Comparison of ENCODE assay signal across 12 cellular contexts in the genomic region with DNA sequence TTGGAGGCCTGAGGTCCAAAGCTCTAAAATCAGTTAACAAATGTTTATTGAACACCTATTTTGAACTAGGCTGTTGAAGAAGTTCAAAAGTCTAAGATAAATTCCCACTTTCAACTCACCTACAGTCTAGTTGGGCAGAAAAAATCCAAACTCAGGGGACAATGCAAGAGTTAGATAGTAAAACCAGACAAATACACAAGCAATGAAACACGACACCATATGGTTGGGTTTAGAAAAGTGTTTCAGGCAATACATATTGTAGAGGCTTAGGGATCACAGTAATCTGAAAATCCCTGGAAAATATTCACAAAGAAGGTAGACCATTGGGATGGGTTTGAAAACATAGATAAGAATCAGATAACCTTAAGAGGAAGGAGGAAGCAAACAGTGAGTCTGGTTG. TPM values are rescaled to one million over a fixed set of nuclear protein-coding genes. Genes with fewer than 3 reads are reported as not detected.
DNase-seq lines count a peak whose midpoint lies in the region; ATAC-seq and TF ChIP-seq lines count a peak whose summit lies in the region.
"Had no signal": no experiment of that assay in that cellular context is flagged by ENCODE, and none has a peak within 500 bp of the region (broad histone marks: within the 10 kb centered on the region; RNA-seq: fewer than 3 reads in every experiment).

No MANE protein-coding gene starts in this region.

- H3K36me3 ChIP-seq in iPS-15b (ENCODE audit: control insufficient read depth, insufficient read depth, low read length) (no peaks in the 10 kb centered on the region), testis (ENCODE audit: low read depth, missing control alignments) (no peaks in the 10 kb centered on the region)
- H3K36me3 ChIP-seq: neutrophil had no signal

- H3K36me3 Mint-ChIP-seq in activated T-cell treated with anti-CD3 and anti-CD28 coated beads, Interleukin-2, amount 50 U/mL, for 72 hours (ENCODE audit: insufficient read depth in 2 of 2), result no peaks in the 10 kb centered on the region
- no peaks in the 10 kb centered on the region for H3K36me3 Mint-ChIP-seq in activated CD8-positive, alpha-beta T cell treated with anti-CD3 and anti-CD28 coated beads, Interleukin-2, amount 10 ng/mL, durations not matched to agents 7 days and 5 days (ENCODE audit: low read depth)

- no peak for DNase-seq in activated T-cell treated with anti-CD3 and anti-CD28 coated beads, Interleukin-2, amount 50 U/mL, for 72 hours
- DNase-seq in activated T-cell treated with anti-CD3 and anti-CD28 coated beads, Interleukin-2, amount 50 U/mL, for 48 hours, result no peak
- no peak for DNase-seq in activated CD8-positive, alpha-beta T cell treated with anti-CD3 and anti-CD28 coated beads, Interleukin-2, amount 10 ng/mL, durations not matched to agents 7 days and 5 days
- DNase-seq in testis, result no peak
- DNase-seq in GM10266 (ENCODE audit: extremely low spot score), result no peak
- no peak for DNase-seq in GM19240 (ENCODE audit: insufficient read length, low spot score)
- DNase-seq: amniotic stem cell; COR-L47; NK-92 treated with Interleukin-12 subunit alpha and Interleukin-12 subunit beta, amount 100 ng/mL, for 24 hours had no signal

- CTCF ChIA-PET in activated CD8-positive, alpha-beta T cell treated with anti-CD3 and anti-CD28 coated beads, Interleukin-2, amount 10 ng/mL, durations not matched to agents 7 days and 5 days (lab: Charles Lee), result interaction anchor here (0.7 to 6.6 kb wide), 19 partner anchors 12 to 666 kb away, joined by 3 to 233 read pairs (median 8); no protein-coding TSS in a partner anchor

- intact Hi-C loops in testis (cut with DNase I; ENCODE audit: low total_unique reads), result no loop called here

- H3K4me3 Mint-ChIP-seq in activated T-cell treated with anti-CD3 and anti-CD28 coated beads, Interleukin-2, amount 50 U/mL, for 72 hours, result peak overlapping the region; percentile 68 to 77
- peak overlapping the region; percentile 9 for H3K4me3 Mint-ChIP-seq in activated CD8-positive, alpha-beta T cell treated with anti-CD3 and anti-CD28 coated beads, Interleukin-2, amount 10 ng/mL, durations not matched to agents 7 days and 5 days

- H3K9me3 ChIP-seq in iPS-15b (ENCODE audit: control insufficient read depth, insufficient read depth, low read length) (no peaks in the 10 kb centered on the region), testis (no peaks in the 10 kb centered on the region)
- H3K9me3 ChIP-seq: neutrophil had no signal

- H3K27me3 ChIP-seq in iPS-15b (ENCODE audit: control insufficient read depth, insufficient read depth, low read length), result peaks cover 2% of the 10 kb centered on the region
- H3K27me3 ChIP-seq in testis, result no peaks in the 10 kb centered on the region

- H3K27me3 Mint-ChIP-seq in activated T-cell treated with anti-CD3 and anti-CD28 coated beads, Interleukin-2, amount 50 U/mL, for 72 hours (ENCODE audit: low read depth), result peaks cover 10% of the 10 kb centered on the region
- H3K27me3 Mint-ChIP-seq in activated CD8-positive, alpha-beta T cell treated with anti-CD3 and anti-CD28 coated beads, Interleukin-2, amount 10 ng/mL, durations not matched to agents 7 days and 5 days (ENCODE audit: low read depth), result peaks cover 6% of the 10 kb centered on the region

- H3K4me1 ChIP-seq in iPS-15b (ENCODE audit: control insufficient read depth, insufficient read depth, low read length) (peaks cover 12% of the 10 kb centered on the region), testis (peaks cover 19% of the 10 kb centered on the region)

- H3K27ac Mint-ChIP-seq in activated T-cell treated with anti-CD3 and anti-CD28 coated beads, Interleukin-2, amount 50 U/mL, for 72 hours, result no peak overlapping the region
- no peak overlapping the region for H3K27ac Mint-ChIP-seq in activated CD8-positive, alpha-beta T cell treated with anti-CD3 and anti-CD28 coated beads, Interleukin-2, amount 10 ng/mL, durations not matched to agents 7 days and 5 days

- H3K4me3 ChIP-seq in iPS-15b (ENCODE audit: low read depth, low read length) (peak overlapping the region; percentile 97), testis (no peak overlapping the region)

- TF ChIP-seq POLR2A in testis (IDR thresholded peaks at IDR 0.05), result no peak

- H3K4me1 Mint-ChIP-seq in activated T-cell treated with anti-CD3 and anti-CD28 coated beads, Interleukin-2, amount 50 U/mL, for 72 hours (ENCODE audit: low read depth), result peaks cover 37% of the 10 kb centered on the region
- peaks cover 20% of the 10 kb centered on the region for H3K4me1 Mint-ChIP-seq in activated CD8-positive, alpha-beta T cell treated with anti-CD3 and anti-CD28 coated beads, Interleukin-2, amount 10 ng/mL, durations not matched to agents 7 days and 5 days (ENCODE audit: low read depth)

- 46 to 76% methylated on average over 1 of the region's 1 CpG for WGBS in testis, 2 donors

- POLR2A ChIA-PET in activated CD8-positive, alpha-beta T cell treated with anti-CD3 and anti-CD28 coated beads, Interleukin-2, amount 10 ng/mL, durations not matched to agents 7 days and 5 days (lab: Charles Lee), result no interaction called here

- H3K27ac ChIP-seq in testis, result peak overlapping the region; percentile 88
- H3K27ac ChIP-seq: neutrophil had no signal

- ATAC-seq in activated T-cell treated with anti-CD3 and anti-CD28 coated beads, Interleukin-2, amount 50 U/mL, for 72 hours (replicated peaks in 1 of 2), result no peak
- no peak for ATAC-seq in activated CD8-positive, alpha-beta T cell treated with anti-CD3 and anti-CD28 coated beads, Interleukin-2, amount 10 ng/mL, durations not matched to agents 7 days and 5 days
- ATAC-seq in HG02623 (IDR thresholded peaks at IDR 0.05; ENCODE audit: unreplicated experiment), result no peak

- peak overlapping the region; percentile 83 for H3K9ac ChIP-seq in iPS-15b (ENCODE audit: low read depth, low read length)

- no peaks in the 10 kb centered on the region for H3K9me3 Mint-ChIP-seq in activated T-cell treated with anti-CD3 and anti-CD28 coated beads, Interleukin-2, amount 50 U/mL, for 72 hours
- H3K9me3 Mint-ChIP-seq in activated CD8-positive, alpha-beta T cell treated with anti-CD3 and anti-CD28 coated beads, Interleukin-2, amount 10 ng/mL, durations not matched to agents 7 days and 5 days (ENCODE audit: insufficient read depth), result no peaks in the 10 kb centered on the region

- TF ChIP-seq CTCF in testis (IDR thresholded peaks at IDR 0.05) (no peak), GM10266 (IDR thresholded peaks at IDR 0.05; ENCODE audit: control insufficient read depth, insufficient read depth, low read depth, missing control alignments) (no peak)

RNA-seq across cellular contexts. Expression of a gene that starts 1.3 kb away (rescaled TPM):
- 1 to 10 TPM; 5.0 to 5.6 TPM for total RNA-seq in activated T-cell treated with anti-CD3 and anti-CD28 coated beads, Interleukin-2, amount 50 U/mL, for 72 hours
- total RNA-seq in activated CD8-positive, alpha-beta T cell treated with anti-CD3 and anti-CD28 coated beads, Interleukin-2, amount 10 ng/mL, durations not matched to agents 7 days and 5 days, result 1 to 10 TPM; 4.6 to 4.8 TPM
- 100 to 1,000 TPM; 108 to 120 TPM for total RNA-seq in testis
- 39.4 TPM for polyA plus RNA-seq in testis (ENCODE audit: insufficient read depth, low read depth, low replicate concordance)

Comparison
In these comparisons a context has a peak if more than half of its experiments do, and no peak if none do; other contexts are left out.
1. RNA of a gene that starts 1.3 kb away (total RNA-seq): 108 to 120 TPM in testis; 5.0 to 5.6 TPM in activated T-cell treated with anti-CD3 and anti-CD28 coated beads, Interleukin-2, amount 50 U/mL, for 72 hours and 4.6 to 4.8 TPM in activated CD8-positive, alpha-beta T cell treated with anti-CD3 and anti-CD28 coated beads, Interleukin-2, amount 10 ng/mL, durations not matched to agents 7 days and 5 days; every median in the first group is over 10 times any median in the second.